ENCODE assay signal across 8 cellular contexts in the genomic region with DNA sequence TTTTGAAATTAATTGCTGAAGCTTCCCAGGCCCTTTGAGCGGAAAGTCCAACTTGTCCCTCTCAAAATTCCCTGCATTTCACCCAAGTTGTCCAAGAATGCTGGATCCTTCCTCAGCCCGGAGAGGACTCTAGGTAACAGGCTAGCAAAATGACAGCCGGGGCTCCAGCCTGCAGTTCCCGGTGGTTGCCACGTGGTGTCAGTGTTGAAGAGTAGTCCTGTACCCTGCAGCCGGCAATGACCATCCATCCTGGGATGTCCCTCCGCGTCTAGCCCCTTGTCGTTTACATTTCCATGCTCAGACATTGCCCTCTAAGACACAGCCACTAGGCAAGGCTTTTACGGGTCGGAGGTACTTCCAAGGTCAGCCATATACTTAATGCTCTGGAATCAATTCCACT. TPM values are rescaled to one million over a fixed set of nuclear protein-coding genes. Genes with fewer than 3 reads are reported as not detected.
DNase-seq lines count a peak whose midpoint lies in the region; ATAC-seq and TF ChIP-seq lines count a peak whose summit lies in the region.

No MANE protein-coding gene starts in this region.

- H3K4me3 ChIP-seq in ascending aorta, result no peak overlapping the region
- H3K4me3 ChIP-seq in transverse colon, result no peak overlapping the region

- no peak overlapping the region for H3K27ac ChIP-seq in ascending aorta
- no peak overlapping the region for H3K27ac ChIP-seq in transverse colon

- TF ChIP-seq CTCF in GM10248 (IDR thresholded peaks at IDR 0.05; ENCODE audit: control extremely low read depth, extremely low read depth, low read depth, missing control alignments), result peak; percentile 53
- peak in 2 of 3 experiments; percentile 21 to 29 for TF ChIP-seq CTCF in ascending aorta (IDR thresholded peaks at IDR 0.05)
- TF ChIP-seq CTCF in transverse colon (IDR thresholded peaks at IDR 0.05), result peak; percentile 37 to 56 (median 49)

- H3K27me3 ChIP-seq in ascending aorta (no peaks in the 10 kb centered on the region), transverse colon (no peaks in the 10 kb centered on the region)

- H3K4me1 ChIP-seq in ascending aorta (no peaks in the 10 kb centered on the region), transverse colon (no peaks in the 10 kb centered on the region)

- H3K9me3 ChIP-seq in ascending aorta (no peaks in the 10 kb centered on the region), transverse colon (no peaks in the 10 kb centered on the region)

- ATAC-seq in left colon, result peak; percentile 63
- ATAC-seq in GM21381 (IDR thresholded peaks at IDR 0.05; ENCODE audit: unreplicated experiment), result no peak

- TF ChIP-seq POLR2A in transverse colon (IDR thresholded peaks at IDR 0.05), result no peak

- intact Hi-C loops in ascending aorta (cut with DNase I), result no loop called here
- intact Hi-C loops in left colon (cut with DNase I, micrococcal nuclease), result no loop called here
- intact Hi-C loops in transverse colon (cut with DNase I; ENCODE audit: low total_unique reads), result no loop called here

- peak; percentile 57 for DNase-seq in 8988T
- DNase-seq in GM10248 (ENCODE audit: extremely low spot score), result no peak
- peak; percentile 47 for DNase-seq in NCI-H69 (lab: John Stamatoyannopoulos, UW)
- DNase-seq in ascending aorta (ENCODE audit: low spot score in 2 of 2), result peak in 1 of 2 donors; percentile 63
- peak in 1 of 2 donors; percentile 54 for DNase-seq in left colon
- peak; percentile 51 for DNase-seq in transverse colon
- no peak for DNase-seq in NCI-H1048 (lab: John Stamatoyannopoulos, UW)

- CTCF ChIA-PET in GM10248 (lab: Yijun Ruan, JAX), result interaction anchor here (0.7 to 1.0 kb wide), 2 partner anchors 9 to 474 kb away, joined by 3 read pairs; no protein-coding TSS in a partner anchor

- POLR2A ChIA-PET in GM10248 (lab: Yijun Ruan, JAX), result no interaction called here

- no peaks in the 10 kb centered on the region for H3K36me3 ChIP-seq in ascending aorta
- H3K36me3 ChIP-seq in transverse colon, result no peaks in the 10 kb centered on the region

- in situ Hi-C loops in transverse colon (cut with MboI; ENCODE audit: low pct_ligation_motif_present in 1 of 4, low pct_unique_long_range_greater_than_20kb in 1 of 4, low sequenced_read_pairs in 3 of 4), result no loop called here

- 42 to 50% methylated on average over 1 to 11 of the region's 11 CpGs for WGBS in transverse colon (ENCODE audit: low coverage in 1 of 2), 2 donors

- TF ChIP-seq EP300 in transverse colon (IDR thresholded peaks at IDR 0.05; ENCODE audit: low read depth), result no peak

RNA-seq across cellular contexts. Expression of gene MTIF3, which starts 31.4 kb away (rescaled TPM):
- 23.6 TPM for total RNA-seq in ascending aorta
- total RNA-seq in left colon, result 10 to 100 TPM; 58.9 to 62.7 TPM
- 10 to 100 TPM; 27.7 to 98.3 (median 66.7) TPM for total RNA-seq in transverse colon

RNA-seq across cellular contexts. Expression of gene GTF3A, which starts 57.3 kb away (rescaled TPM):
- total RNA-seq in ascending aorta (197 TPM), left colon (10 to 100 TPM; 35.5 to 36.4 TPM), transverse colon (100 to 1,000 TPM in 1 of 4 donors, 10 to 100 TPM in 3; 43.1 to 195 (median 60.0) TPM)

Comparison
In these comparisons a context has a peak if more than half of its experiments do, and no peak if none do; other contexts are left out.
1. DNase-seq: peak in 8988T (single experiment), NCI-H69 (single experiment) and transverse colon (single experiment); none in GM10248 (single experiment) and NCI-H1048 (single experiment).
2. Peak in every context shown above with its lines, with median percentiles within 50 percentile points of each other: CTCF ChIP-seq.